Comparison of ENCODE assay signal across 10 cellular contexts in genomic region chr2:168545439-168546082, GRCh38.
DNase-seq lines count a peak whose midpoint lies in the region; ATAC-seq lines count a peak whose summit lies in the region.
"Had no signal": no experiment of that assay in that cellular context is flagged by ENCODE, and none has a peak within 500 bp of the region (broad histone marks: within the 10 kb centered on the region; RNA-seq: fewer than 3 reads in every experiment).

No MANE protein-coding gene starts in this region.

- peaks cover 3 to 8% of the 10 kb centered on the region in 2 experiments for H3K4me1 ChIP-seq in trophoblast cell (ENCODE audit: control insufficient read depth in 1 of 2, insufficient read depth in 2 of 2, low read length in 2 of 2)

- peak overlapping the region; percentile 36 for H3K9ac ChIP-seq in trophoblast cell (ENCODE audit: low read length)

- no peaks in the 10 kb centered on the region for H3K9me3 ChIP-seq in trophoblast cell (ENCODE audit: insufficient read depth, low read depth, low read length)

- H3K27ac ChIP-seq in trophoblast cell (ENCODE audit: low read depth, low read length): peak overlapping the region; percentile 31

- H3K4me3 ChIP-seq in trophoblast cell (ENCODE audit: low read depth, low read length): no peak overlapping the region

- no peak overlapping the region for H4K8ac ChIP-seq in trophoblast cell (ENCODE audit: low read depth, low read length)

- no peak overlapping the region for H2BK12ac ChIP-seq in trophoblast cell (ENCODE audit: low read length)

- H4K12ac ChIP-seq in trophoblast cell (ENCODE audit: low read depth, low read length): no peak overlapping the region

- H3K23ac ChIP-seq in trophoblast cell (ENCODE audit: low read length): no peak overlapping the region

- H2AK5ac ChIP-seq in trophoblast cell (ENCODE audit: low read length): no peak overlapping the region

- DNase-seq in HCEC 1CT (peak; percentile 90), RKO (ENCODE audit: low spot score) (peak; percentile 68), fibroblast of the conjunctiva (ENCODE audit: low read depth) (peak; percentile 52), trophoblast cell (peak; percentile 48 to 78), NCI-H510A (lab: John Stamatoyannopoulos, UW) (no peak)
- no peak for DNase-seq in NK-92 treated with Interleukin-12 subunit alpha and Interleukin-12 subunit beta, amount 100 ng/mL, for 24 hours (lab: John Stamatoyannopoulos, UW)
- DNase-seq: activated T-cell treated with anti-CD3 and anti-CD28 coated beads, Interleukin-2, amount 50 U/mL, for 24 hours; hippocampal formation had no signal

- no peak overlapping the region for H3K4ac ChIP-seq in trophoblast cell (ENCODE audit: low read depth, low read length)

- H3K4me2 ChIP-seq in trophoblast cell (ENCODE audit: low read length): peak overlapping the region; percentile 53

- no peak overlapping the region for H3K18ac ChIP-seq in trophoblast cell (ENCODE audit: low read length)

- H2AFZ ChIP-seq in trophoblast cell (ENCODE audit: insufficient read depth, low read length, poor library complexity): no peak overlapping the region

- peaks cover 7% of the 10 kb centered on the region for H3K79me1 ChIP-seq in trophoblast cell (ENCODE audit: low read length)

- H4K91ac ChIP-seq in trophoblast cell (ENCODE audit: low read depth, low read length): no peak overlapping the region

- no peaks in the 10 kb centered on the region for H3K36me3 ChIP-seq in trophoblast cell (ENCODE audit: control insufficient read depth in 1 of 2, insufficient read depth in 2 of 2, low read length in 2 of 2)

- H3K14ac ChIP-seq in trophoblast cell (ENCODE audit: low read length): no peak overlapping the region

- H3K79me2 ChIP-seq in trophoblast cell (ENCODE audit: control insufficient read depth, insufficient read depth, low read length, poor library complexity): no peaks in the 10 kb centered on the region

- no peaks in the 10 kb centered on the region for H3K27me3 ChIP-seq in trophoblast cell (ENCODE audit: insufficient read depth, low read length)

- no peak overlapping the region for H2BK5ac ChIP-seq in trophoblast cell (ENCODE audit: low read depth, low read length, poor library complexity)

- no peak overlapping the region for H2BK120ac ChIP-seq in trophoblast cell (ENCODE audit: insufficient read depth, low read length, poor library complexity)

- no peak for ATAC-seq in HG02852 (IDR thresholded peaks at IDR 0.05; ENCODE audit: unreplicated experiment)
- no peak for ATAC-seq in GM18511 (IDR thresholded peaks at IDR 0.05; ENCODE audit: unreplicated experiment)

- WGBS in trophoblast cell (ENCODE audit: extremely low coverage, insufficient coverage, insufficient read length): no CpG with 5 or more reads among the region's 5 CpGs

Comparison
In these comparisons a context has a peak if more than half of its experiments do, and no peak if none do; other contexts are left out.
1. DNase-seq: peak in HCEC 1CT (single experiment), RKO (single experiment), fibroblast of the conjunctiva (single experiment) and trophoblast cell (2 of 2); none in NK-92 treated with Interleukin-12 subunit alpha and Interleukin-12 subunit beta, amount 100 ng/mL, for 24 hours (single experiment) and NCI-H510A (single experiment).